Comparison of ENCODE assay signal across 24 cellular contexts in the genomic region with DNA sequence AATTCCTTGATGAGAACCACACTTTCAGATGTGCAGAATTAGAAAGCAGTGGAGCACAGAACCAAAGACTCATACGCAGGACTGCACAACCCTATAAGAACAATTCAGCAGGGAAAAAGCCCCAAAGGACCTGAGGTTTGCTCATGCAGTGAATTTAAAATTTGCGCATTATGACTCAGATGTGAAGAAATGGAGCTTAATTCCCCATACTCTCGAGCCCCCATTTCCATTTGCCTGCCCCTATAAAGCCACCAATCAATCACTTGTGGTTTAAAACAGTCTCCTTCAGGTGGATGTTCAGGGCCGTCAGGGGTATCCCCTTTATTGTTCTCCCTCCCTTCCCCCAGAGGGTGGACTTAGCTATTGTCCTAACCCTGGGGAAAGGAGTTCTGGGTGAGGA.
DNase-seq lines count a peak whose midpoint lies in the region; ATAC-seq, FAIRE-seq and TF ChIP-seq lines count a peak whose summit lies in the region.
"Had no signal": no experiment of that assay in that cellular context is flagged by ENCODE, and none has a peak within 500 bp of the region (broad histone marks: within the 10 kb centered on the region; RNA-seq: fewer than 3 reads in every experiment).

No MANE protein-coding gene starts in this region.

- no peaks in the 10 kb centered on the region for H3K36me3 ChIP-seq in GM12878 (ENCODE audit: control insufficient read depth in 2 of 2, insufficient read depth in 2 of 2, low read length in 1 of 2)

- DNase-seq in GM12864 (ENCODE audit: low read depth) (peak; percentile 31), GM12878 (ENCODE audit: low read depth, low spot score) (peak; percentile 59), posterior cingulate gyrus (no peak)
- DNase-seq in stimulated activated naive CD4-positive, alpha-beta T cell treated with Interleukin-2 at 50 U/mL for 16 hours (lab: John Stamatoyannopoulos, UW), result no peak
- DNase-seq in naive thymus-derived CD8-positive, alpha-beta T cell, result no peak
- DNase-seq: CD8-positive, alpha-beta T cell; COR-L47; DMS153; DMS79 treated with DMSO at 0.1 percent for 48 hours; EL; GM23248; KG1 had no signal

- no peaks in the 10 kb centered on the region for H3K36me3 Mint-ChIP-seq in naive thymus-derived CD8-positive, alpha-beta T cell
- H3K36me3 Mint-ChIP-seq: CD14-positive monocyte; CD8-positive, alpha-beta T cell; IgD-negative memory B cell had no signal

- H3K4me2 ChIP-seq in GM12878 (ENCODE audit: control insufficient read depth, insufficient read depth), result no peak overlapping the region

- no TSS peak for BruUV-seq in GM12878 (replicated peaks; lab: Mats Ljungman, UMichigan)

- RAD21 ChIA-PET in GM12878 (lab: Charles Lee; ENCODE audit: unreplicated experiment), result interaction anchor here (0.8 to 12.5 kb wide), 6 partner anchors 9 to 165 kb away, joined by 3 to 207 read pairs (median 8); no protein-coding TSS in a partner anchor

- no peak overlapping the region for H3K9ac ChIP-seq in GM12878 (ENCODE audit: control insufficient read depth, insufficient read depth, low read length)
- H3K9ac ChIP-seq: GM23248 had no signal

- 0% methylated on average over 4 of the region's 4 CpGs for WGBS in GM12878 (ENCODE audit: insufficient coverage, insufficient replicate concordance, low lambda C conversion rate, missing lambda C conversion rate)

- H3K4me1 Mint-ChIP-seq in naive thymus-derived CD8-positive, alpha-beta T cell, result peaks cover 0 to 5% (median under 1%) of the 10 kb centered on the region in 4 donors
- H3K4me1 Mint-ChIP-seq: B cell, CD14-positive monocyte had no signal

- no peak for FAIRE-seq in GM12878 (lab: Jason Lieb, UNC)
- FAIRE-seq: A204.1, D721Med, G401.6, GM12891, H54 had no signal

- SMC1A ChIA-PET in GM12878 (lab: Charles Lee; ENCODE audit: uncharacterized antibody, unreplicated experiment), result interaction anchor here (1.0 to 18.8 kb wide), 9 partner anchors 13 to 319 kb away, joined by 3 to 394 read pairs (median 5); no protein-coding TSS in a partner anchor

- H2AFZ ChIP-seq in GM12878 (ENCODE audit: control insufficient read depth, low read depth, low read length), result no peak overlapping the region
- H2AFZ ChIP-seq: GM23248 had no signal

- H3K9me3 Mint-ChIP-seq in naive thymus-derived CD8-positive, alpha-beta T cell, result no peaks in the 10 kb centered on the region
- H3K9me3 Mint-ChIP-seq: CD8-positive, alpha-beta T cell had no signal

- TF ChIP-seq POLR2A in GM12878 (IDR thresholded peaks at IDR 0.05; ENCODE audit: low read depth, low read length), result no peak

- TF ChIP-seq EP300 in GM12878 (IDR thresholded peaks at IDR 0.05; ENCODE audit: borderline replicate concordance in 1 of 2, control insufficient read depth in 1 of 2, low read depth in 2 of 2, low read length in 2 of 2), result peak; percentile 23 to 55; a peak in 3 of 4 replicates

- H3K27me3 ChIP-seq in GM12878 (replicated peaks in 1 of 2; ENCODE audit: control insufficient read depth in 2 of 2, insufficient read depth in 2 of 2, low read length in 1 of 2), result no peaks in the 10 kb centered on the region

- H3K4me1 ChIP-seq in GM12878 (ENCODE audit: control insufficient read depth, insufficient read depth, low read length), result peaks cover 10% of the 10 kb centered on the region; the same call in 1 of the 2 replicates

- POLR2A ChIA-PET in GM12878 (lab: Charles Lee), result interaction anchor here (0.5 to 1.5 kb wide), 3 partner anchors 26 to 593 kb away, joined by 3 to 5 read pairs (median 4); no protein-coding TSS in a partner anchor
- POLR2A ChIA-PET in naive thymus-derived CD8-positive, alpha-beta T cell (lab: Charles Lee), result no interaction called here

- intact Hi-C loops in GM12878 (cut with micrococcal nuclease; ENCODE audit: unreplicated experiment) (loop anchor here (5.0 kb wide), 1 partner anchor 336 kb away; no protein-coding TSS in a partner anchor), posterior cingulate gyrus (cut with DNase I) (no loop called here)

- CTCF ChIA-PET in GM12878 (lab: Yijun Ruan, JAX), result interaction anchor here (0.9 to 9.3 kb wide), 6 partner anchors 37 to 327 kb away, joined by 3 to 120 read pairs (median 3); no protein-coding TSS in a partner anchor

- peaks cover 15% of the 10 kb centered on the region for H3K79me2 ChIP-seq in GM12878 (ENCODE audit: control insufficient read depth, insufficient read depth, low read length)

- ATAC-seq in GM18907 (IDR thresholded peaks at IDR 0.05; ENCODE audit: unreplicated experiment) (peak; percentile 32), HG02870 (IDR thresholded peaks at IDR 0.05; ENCODE audit: unreplicated experiment) (peak; percentile 25), GM12878 (peak; percentile 20), HG02623 (IDR thresholded peaks at IDR 0.05; ENCODE audit: unreplicated experiment) (no peak)
- no peak for ATAC-seq in naive thymus-derived CD8-positive, alpha-beta T cell
- ATAC-seq: CD8-positive, alpha-beta T cell; HCT116 had no signal

- H3K27ac ChIP-seq in GM12878 (ENCODE audit: control insufficient read depth, insufficient read depth), result no peak overlapping the region
- H3K27ac ChIP-seq: GM23248 had no signal

- in situ Hi-C loops in GM12878 (cut with MboI), result no loop called here

- no peak overlapping the region for H3K4me3 Mint-ChIP-seq in naive thymus-derived CD8-positive, alpha-beta T cell
- H3K4me3 Mint-ChIP-seq: B cell; CD14-positive monocyte; CD8-positive, alpha-beta T cell; IgD-negative memory B cell had no signal

- no peak for TF ChIP-seq RAD21 in GM12878 (IDR thresholded peaks at IDR 0.05; ENCODE audit: insufficient read depth, low read depth, low read length)

- H3K27me3 Mint-ChIP-seq in naive thymus-derived CD8-positive, alpha-beta T cell, result peaks cover 1 to 10% (median 9%) of the 10 kb centered on the region in 5 donors

- peak overlapping the region in 1 of 10 donors; percentile 84 for H3K27ac Mint-ChIP-seq in naive thymus-derived CD8-positive, alpha-beta T cell
- H3K27ac Mint-ChIP-seq: B cell; CD14-positive monocyte; CD8-positive, alpha-beta T cell; IgD-negative memory B cell had no signal

- H3K4me3 ChIP-seq in GM12864 (ENCODE audit: low read depth, low read length) (no peak overlapping the region), GM12878 (no peak overlapping the region)
- H3K4me3 ChIP-seq: GM23248 had no signal

- H3K9me3 ChIP-seq in GM12878 (replicated peaks; ENCODE audit: control insufficient read depth, insufficient read depth, low read length), result no peaks in the 10 kb centered on the region; the same call in 1 of the 3 replicates

- TF ChIP-seq CTCF in GM12864 (IDR thresholded peaks at IDR 0.05; ENCODE audit: low read depth, low read length, missing control alignments) (no peak), GM12878 (IDR thresholded peaks at IDR 0.05 in 2 of 3, conservative IDR thresholded peaks at IDR 0.05 in 1 of 3; ENCODE audit: control insufficient read depth in 2 of 3, extremely low read depth in 1 of 3, insufficient read depth in 1 of 3, low read depth in 3 of 3, low read length in 3 of 3) (no peak)

- H4K20me1 ChIP-seq in GM12878 (ENCODE audit: control insufficient read depth, insufficient read depth), result no peaks in the 10 kb centered on the region

TF ChIP-seq in GM12878, 131 proteins besides CTCF, POLR2A, EP300 and RAD21 (continues in another document):
- TF ChIP-seq CREB1 (IDR thresholded peaks at IDR 0.05; ENCODE audit: low read depth), result no peak
- 0 out of 2 replicates have a peak, but pooled peaks have one; percentile 7 for TF ChIP-seq CREM (IDR thresholded peaks at IDR 0.05; ENCODE audit: low read depth)
- TF ChIP-seq JUND (IDR thresholded peaks at IDR 0.05; ENCODE audit: low read depth, low read length), result peak; percentile 32; the same call in 1 of the 2 replicates
- TF ChIP-seq EZH2 (IDR thresholded peaks at IDR 0.05; ENCODE audit: borderline replicate concordance, control insufficient read depth, low read depth, low read length), result no peak
- TF ChIP-seq EED (IDR thresholded peaks at IDR 0.05; ENCODE audit: low read depth), result peak; percentile 72; the same call in 1 of the 2 replicates
- no peak for TF ChIP-seq STAT3 (IDR thresholded peaks at IDR 0.05; ENCODE audit: low read depth, low read length)
- peak; percentile 59; the same call in 1 of the 2 replicates for TF ChIP-seq BCL11A (IDR thresholded peaks at IDR 0.05; ENCODE audit: low read depth, low read length)
- peak; percentile 78 for TF ChIP-seq JUNB (IDR thresholded peaks at IDR 0.05)
- peak; percentile 20; the same call in 1 of the 2 replicates for TF ChIP-seq ZBED1 (IDR thresholded peaks at IDR 0.05; ENCODE audit: borderline replicate concordance)
- TF ChIP-seq, protein P1, sequence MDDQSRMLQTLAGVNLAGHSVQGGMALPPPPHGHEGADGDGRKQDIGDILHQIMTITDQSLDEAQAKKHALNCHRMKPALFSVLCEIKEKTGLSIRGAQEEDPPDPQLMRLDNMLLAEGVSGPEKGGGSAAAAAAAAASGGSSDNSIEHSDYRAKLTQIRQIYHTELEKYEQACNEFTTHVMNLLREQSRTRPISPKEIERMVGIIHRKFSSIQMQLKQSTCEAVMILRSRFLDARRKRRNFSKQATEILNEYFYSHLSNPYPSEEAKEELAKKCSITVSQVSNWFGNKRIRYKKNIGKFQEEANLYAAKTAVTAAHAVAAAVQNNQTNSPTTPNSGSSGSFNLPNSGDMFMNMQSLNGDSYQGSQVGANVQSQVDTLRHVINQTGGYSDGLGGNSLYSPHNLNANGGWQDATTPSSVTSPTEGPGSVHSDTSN (IDR thresholded peaks at IDR 0.05; ENCODE audit: insufficient replicate concordance, low read depth, low read length), result peak; percentile 80
- TF ChIP-seq, protein P2, sequence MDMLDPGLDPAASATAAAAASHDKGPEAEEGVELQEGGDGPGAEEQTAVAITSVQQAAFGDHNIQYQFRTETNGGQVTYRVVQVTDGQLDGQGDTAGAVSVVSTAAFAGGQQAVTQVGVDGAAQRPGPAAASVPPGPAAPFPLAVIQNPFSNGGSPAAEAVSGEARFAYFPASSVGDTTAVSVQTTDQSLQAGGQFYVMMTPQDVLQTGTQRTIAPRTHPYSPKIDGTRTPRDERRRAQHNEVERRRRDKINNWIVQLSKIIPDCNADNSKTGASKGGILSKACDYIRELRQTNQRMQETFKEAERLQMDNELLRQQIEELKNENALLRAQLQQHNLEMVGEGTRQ (IDR thresholded peaks at IDR 0.05; ENCODE audit: borderline replicate concordance, low read depth, low read length), result no peak
- peak; percentile 59; the same call in 1 of the 2 replicates for TF ChIP-seq FOXM1 (IDR thresholded peaks at IDR 0.05; ENCODE audit: low read depth, low read length)
- TF ChIP-seq, protein P3, sequence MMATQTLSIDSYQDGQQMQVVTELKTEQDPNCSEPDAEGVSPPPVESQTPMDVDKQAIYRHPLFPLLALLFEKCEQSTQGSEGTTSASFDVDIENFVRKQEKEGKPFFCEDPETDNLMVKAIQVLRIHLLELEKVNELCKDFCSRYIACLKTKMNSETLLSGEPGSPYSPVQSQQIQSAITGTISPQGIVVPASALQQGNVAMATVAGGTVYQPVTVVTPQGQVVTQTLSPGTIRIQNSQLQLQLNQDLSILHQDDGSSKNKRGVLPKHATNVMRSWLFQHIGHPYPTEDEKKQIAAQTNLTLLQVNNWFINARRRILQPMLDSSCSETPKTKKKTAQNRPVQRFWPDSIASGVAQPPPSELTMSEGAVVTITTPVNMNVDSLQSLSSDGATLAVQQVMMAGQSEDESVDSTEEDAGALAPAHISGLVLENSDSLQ (IDR thresholded peaks at IDR 0.05), result peak; percentile 88

Comparison
In these comparisons a context has a peak if more than half of its experiments do, and no peak if none do; other contexts are left out.
1. DNase-seq: peak in GM12864 (single experiment) and GM12878 (single experiment); none in posterior cingulate gyrus (0 of 10), stimulated activated naive CD4-positive, alpha-beta T cell treated with Interleukin-2 at 50 U/mL for 16 hours (single experiment) and naive thymus-derived CD8-positive, alpha-beta T cell (0 of 10).
2. ATAC-seq: peak in GM18907 (single experiment), HG02870 (single experiment) and GM12878 (single experiment); none in naive thymus-derived CD8-positive, alpha-beta T cell (0 of 2) and HG02623 (single experiment).